In the genomic region with DNA sequence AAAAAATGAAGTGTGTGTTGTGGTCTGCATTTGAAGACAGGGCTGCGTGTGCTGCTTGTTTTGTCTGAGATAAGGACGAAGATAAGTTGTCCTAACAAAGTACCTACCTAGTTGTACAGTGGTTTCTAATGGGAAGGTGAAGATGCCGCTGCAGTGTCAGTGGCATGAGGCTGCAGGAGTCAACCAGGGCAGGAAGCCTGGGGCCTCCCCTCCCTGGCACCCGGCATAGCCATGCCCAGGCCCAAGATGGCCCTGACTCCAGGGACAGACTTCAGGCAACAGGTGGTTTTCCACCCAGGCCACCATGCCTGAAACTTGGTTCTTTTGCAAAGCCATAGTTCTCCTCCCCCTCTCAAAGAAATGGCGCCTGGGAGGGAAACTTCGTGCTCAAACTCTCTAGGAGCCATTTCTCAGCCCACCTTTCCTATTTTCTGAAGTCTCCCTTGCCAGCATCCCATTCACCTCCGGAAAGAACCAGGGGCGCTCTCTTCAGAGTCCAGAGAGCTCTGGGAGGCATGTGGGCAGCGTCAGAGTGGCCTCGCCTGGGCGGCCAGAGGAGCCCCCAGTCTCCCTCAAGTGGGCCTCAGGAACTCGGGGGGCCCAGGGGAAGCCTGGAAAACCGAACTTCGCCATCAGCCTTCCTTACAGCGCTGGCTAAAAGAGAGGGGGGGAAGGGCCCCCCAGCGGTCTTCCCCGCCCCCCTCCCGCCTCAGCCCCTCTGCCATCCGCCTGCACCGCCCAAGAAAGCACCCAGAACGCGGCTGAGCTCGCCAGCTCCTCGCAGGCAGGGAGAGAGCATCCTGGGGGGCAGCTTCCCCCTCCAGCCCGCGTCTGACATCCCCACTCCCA, we compare ENCODE assay signal across 8 cellular contexts. TPM values are rescaled to one million over a fixed set of nuclear protein-coding genes. Genes with fewer than 3 reads are reported as not detected.
DNase-seq lines count a peak whose midpoint lies in the region; ATAC-seq, FAIRE-seq and TF ChIP-seq lines count a peak whose summit lies in the region.

No MANE protein-coding gene starts in this region.

- no peak for FAIRE-seq in pancreas (lab: Jason Lieb, UNC)

- H3K27me3 ChIP-seq in HUES48 (ENCODE audit: control insufficient read depth, insufficient read depth, low read length), result no peaks in the 10 kb centered on the region
- no peaks in the 10 kb centered on the region for H3K27me3 ChIP-seq in pancreas

- H3K9me3 ChIP-seq in HUES48 (ENCODE audit: control insufficient read depth, insufficient read depth, low read length) (no peaks in the 10 kb centered on the region), pancreas (no peaks in the 10 kb centered on the region)

- 44 to 45% methylated on average over 21 to 26 of the region's 26 CpGs for WGBS in pancreas, 2 donors

- DNase-seq in activated CD4-positive, alpha-beta T cell treated with anti-CD3 and anti-CD28 coated beads, Interleukin-2, amount 50 U/mL, for 48 hours, result peak; percentile 24 to 40
- DNase-seq in epithelial cell of esophagus (ENCODE audit: low read depth), result no peak
- DNase-seq in pancreas, result peak in 5 of 6 donors; percentile 16 to 61 (median 26)
- no peak for DNase-seq in NOMO-1 treated with DMSO at 0.1 percent for 48 hours (lab: John Stamatoyannopoulos, UW; ENCODE audit: unreplicated experiment)
- no peak for DNase-seq in DMS53 (lab: John Stamatoyannopoulos, UW)

- peak overlapping the region; percentile 44 for H3K9ac ChIP-seq in HUES48 (ENCODE audit: low read depth, low read length)

- H3K4me1 ChIP-seq in HUES48 (ENCODE audit: control insufficient read depth, insufficient read depth, low read length) (peaks cover 11% of the 10 kb centered on the region), pancreas (peaks cover 25 to 42% (median 25%) of the 10 kb centered on the region in 3 donors)

- peak overlapping the region; percentile 95 for H3K4me3 ChIP-seq in HUES48 (ENCODE audit: low read depth, low read length)
- H3K4me3 ChIP-seq in epithelial cell of esophagus (ENCODE audit: low read length), result peak overlapping the region; percentile 77
- H3K4me3 ChIP-seq in pancreas, result peak overlapping the region; percentile 64 to 90 (median 80)

- H3K27ac ChIP-seq in HUES48 (ENCODE audit: low read depth, low read length), result no peak overlapping the region
- peak overlapping the region; percentile 1 to 88 (median 58) for H3K27ac ChIP-seq in pancreas

- TF ChIP-seq CTCF in epithelial cell of esophagus (IDR thresholded peaks at IDR 0.05; ENCODE audit: insufficient read depth, low read depth, low read length, missing control alignments) (no peak), pancreas (IDR thresholded peaks at IDR 0.05) (no peak)

- ATAC-seq in pancreas (no peak), HG02623 (IDR thresholded peaks at IDR 0.05; ENCODE audit: unreplicated experiment) (no peak), GM18861 (IDR thresholded peaks at IDR 0.05; ENCODE audit: unreplicated experiment) (no peak)

- intact Hi-C loops in pancreas (cut with DNase I), result no loop called here

- H3K36me3 ChIP-seq in HUES48 (ENCODE audit: control insufficient read depth, insufficient read depth, low read length) (no peaks in the 10 kb centered on the region), pancreas (no peaks in the 10 kb centered on the region)

RNA-seq across cellular contexts. Expression of a gene that starts 2.0 kb away (rescaled TPM):
- 10 to 100 TPM; 16.2 to 28.6 (median 21.9) TPM for total RNA-seq in pancreas
- polyA plus RNA-seq in pancreas, result 1 to 10 TPM; 7.6 to 8.7 TPM

Comparison
In these comparisons a context has a peak if more than half of its experiments do, and no peak if none do; other contexts are left out.
1. DNase-seq: peak in activated CD4-positive, alpha-beta T cell treated with anti-CD3 and anti-CD28 coated beads, Interleukin-2, amount 50 U/mL, for 48 hours (2 of 2) and pancreas (5 of 6); none in epithelial cell of esophagus (single experiment), NOMO-1 treated with DMSO at 0.1 percent for 48 hours (single experiment) and DMS53 (single experiment).
2. Peak in every context shown above with its lines, with median percentiles within 50 percentile points of each other: H3K4me3 ChIP-seq.